ENCODE assay signal across 13 cellular contexts in the genomic region with DNA sequence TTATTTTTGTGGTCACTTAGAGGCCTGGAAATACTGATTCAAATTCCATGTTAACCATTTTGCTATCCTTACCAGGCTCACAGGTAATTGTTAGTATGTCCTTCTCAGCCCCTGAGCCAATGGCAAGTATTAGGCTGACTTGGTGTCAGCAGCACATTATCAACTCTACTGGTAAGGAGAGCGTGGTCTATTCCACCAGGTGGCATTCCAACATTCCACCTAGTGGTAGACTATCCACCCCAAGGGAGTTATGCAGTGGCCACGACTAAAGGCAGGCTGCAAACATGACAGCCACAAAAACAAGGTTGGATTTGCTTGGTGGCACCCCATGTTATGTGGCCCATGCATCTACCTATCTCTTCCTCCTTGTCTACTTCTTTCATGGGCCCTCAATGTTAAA. TPM values are rescaled to one million over a fixed set of nuclear protein-coding genes. Genes with fewer than 3 reads are reported as not detected.
DNase-seq lines count a peak whose midpoint lies in the region; ATAC-seq and TF ChIP-seq lines count a peak whose summit lies in the region.
"Had no signal": no experiment of that assay in that cellular context is flagged by ENCODE, and none has a peak within 500 bp of the region (broad histone marks: within the 10 kb centered on the region; RNA-seq: fewer than 3 reads in every experiment).

No MANE protein-coding gene starts in this region.

- H3K4me1 Mint-ChIP-seq in activated CD8-positive, alpha-beta memory T cell treated with anti-CD3 and anti-CD28 coated beads, Interleukin-2, amount 10 ng/mL, durations not matched to agents 7 days and 5 days: no peaks in the 10 kb centered on the region
- H3K4me1 Mint-ChIP-seq: activated CD4-positive, alpha-beta memory T cell treated with anti-CD3 and anti-CD28 coated beads, Interleukin-2, amount 10 ng/mL, durations not matched to agents 7 days and 5 days had no signal

- H3K4me3 ChIP-seq in epithelial cell of esophagus (ENCODE audit: low read length) (no peak overlapping the region), transverse colon (no peak overlapping the region)
- H3K4me3 ChIP-seq: adrenal gland had no signal

- WGBS in transverse colon (ENCODE audit: low coverage in 1 of 2), 2 donors: 46 to 50% methylated on average over 1 to 2 of the region's 2 CpGs

- DNase-seq in activated CD8-positive, alpha-beta memory T cell treated with anti-CD3 and anti-CD28 coated beads, Interleukin-2, amount 10 ng/mL, durations not matched to agents 7 days and 5 days: no peak
- DNase-seq in activated CD8-positive, alpha-beta memory T cell treated with anti-CD3 and anti-CD28 coated beads, Interleukin-2, amount 50 U/mL, for 48 hours: no peak
- DNase-seq in NCI-H69 (lab: John Stamatoyannopoulos, UW): peak; percentile 34
- DNase-seq in epithelial cell of esophagus (ENCODE audit: low read depth): peak; percentile 37
- peak; percentile 22 for DNase-seq in transverse colon
- DNase-seq in activated T-cell treated with anti-CD3 and anti-CD28 coated beads, Interleukin-2, amount 50 U/mL, for 48 hours: no peak
- DNase-seq in globus pallidus (ENCODE audit: low spot score): no peak
- DNase-seq in activated naive CD4-positive, alpha-beta T cell (lab: John Stamatoyannopoulos, UW): no peak
- DNase-seq: activated CD4-positive, alpha-beta memory T cell treated with anti-CD3 and anti-CD28 coated beads, Interleukin-2, amount 10 ng/mL, durations not matched to agents 7 days and 5 days; NCI-H446 treated with DMSO at 0.1 percent for 48 hours; stimulated activated CD4-positive, alpha-beta T cell treated with anti-CD3 and anti-CD28 coated beads, Interleukin-4, amount 100 ng/mL, for 1 hour had no signal

- H3K36me3 Mint-ChIP-seq in activated CD8-positive, alpha-beta memory T cell treated with anti-CD3 and anti-CD28 coated beads, Interleukin-2, amount 10 ng/mL, durations not matched to agents 7 days and 5 days: no peaks in the 10 kb centered on the region

- no peaks in the 10 kb centered on the region for H3K4me1 ChIP-seq in transverse colon
- H3K4me1 ChIP-seq: adrenal gland had no signal

- H3K27ac Mint-ChIP-seq in activated CD8-positive, alpha-beta memory T cell treated with anti-CD3 and anti-CD28 coated beads, Interleukin-2, amount 10 ng/mL, durations not matched to agents 7 days and 5 days: no peak overlapping the region
- H3K27ac Mint-ChIP-seq: activated CD4-positive, alpha-beta memory T cell treated with anti-CD3 and anti-CD28 coated beads, Interleukin-2, amount 10 ng/mL, durations not matched to agents 7 days and 5 days; T-helper 1 cell treated with Interleukin-12 subunit alpha and Interleukin-12 subunit beta and Interleukin-4 antibody, amounts not matched to agents 30 μg/mL and 1 μg/mL, for 36 hours had no signal

- in situ Hi-C loops in transverse colon (cut with MboI; ENCODE audit: low pct_ligation_motif_present in 1 of 4, low pct_unique_long_range_greater_than_20kb in 1 of 4, low sequenced_read_pairs in 3 of 4): loop anchor here in 1 of 4 donors (25.0 kb wide), 1 partner anchor 170 kb away; no protein-coding TSS in a partner anchor

- H3K27ac ChIP-seq in transverse colon: no peak overlapping the region
- H3K27ac ChIP-seq: adrenal gland had no signal

- H3K4me3 Mint-ChIP-seq in activated CD8-positive, alpha-beta memory T cell treated with anti-CD3 and anti-CD28 coated beads, Interleukin-2, amount 10 ng/mL, durations not matched to agents 7 days and 5 days: no peak overlapping the region
- H3K4me3 Mint-ChIP-seq: activated CD4-positive, alpha-beta memory T cell treated with anti-CD3 and anti-CD28 coated beads, Interleukin-2, amount 10 ng/mL, durations not matched to agents 7 days and 5 days; T-helper 1 cell treated with Interleukin-12 subunit alpha and Interleukin-12 subunit beta and Interleukin-4 antibody, amounts not matched to agents 30 μg/mL and 1 μg/mL, for 36 hours had no signal

- H3K9me3 ChIP-seq in transverse colon: no peaks in the 10 kb centered on the region
- H3K9me3 ChIP-seq: adrenal gland had no signal

- ATAC-seq in activated CD8-positive, alpha-beta memory T cell treated with anti-CD3 and anti-CD28 coated beads, Interleukin-2, amount 10 ng/mL, durations not matched to agents 7 days and 5 days: peak; percentile 16

- H3K9me3 Mint-ChIP-seq in activated CD8-positive, alpha-beta memory T cell treated with anti-CD3 and anti-CD28 coated beads, Interleukin-2, amount 10 ng/mL, durations not matched to agents 7 days and 5 days (ENCODE audit: low read depth): no peaks in the 10 kb centered on the region
- H3K9me3 Mint-ChIP-seq: activated CD4-positive, alpha-beta memory T cell treated with anti-CD3 and anti-CD28 coated beads, Interleukin-2, amount 10 ng/mL, durations not matched to agents 7 days and 5 days; T-helper 1 cell treated with Interleukin-12 subunit alpha and Interleukin-12 subunit beta and Interleukin-4 antibody, amounts not matched to agents 30 μg/mL and 1 μg/mL, for 36 hours had no signal

- peaks cover 4% of the 10 kb centered on the region for H3K27me3 Mint-ChIP-seq in activated CD8-positive, alpha-beta memory T cell treated with anti-CD3 and anti-CD28 coated beads, Interleukin-2, amount 10 ng/mL, durations not matched to agents 7 days and 5 days
- H3K27me3 Mint-ChIP-seq: activated CD4-positive, alpha-beta memory T cell treated with anti-CD3 and anti-CD28 coated beads, Interleukin-2, amount 10 ng/mL, durations not matched to agents 7 days and 5 days had no signal

- TF ChIP-seq POLR2A in transverse colon (IDR thresholded peaks at IDR 0.05): no peak

- no peak for TF ChIP-seq EP300 in transverse colon (IDR thresholded peaks at IDR 0.05; ENCODE audit: low read depth)

- peak; percentile 28 for TF ChIP-seq CTCF in epithelial cell of esophagus (IDR thresholded peaks at IDR 0.05; ENCODE audit: insufficient read depth, low read depth, low read length, missing control alignments)
- peak; percentile 11 to 62 (median 38) for TF ChIP-seq CTCF in transverse colon (IDR thresholded peaks at IDR 0.05)

- no peaks in the 10 kb centered on the region for H3K27me3 ChIP-seq in transverse colon
- H3K27me3 ChIP-seq: adrenal gland had no signal

- no peaks in the 10 kb centered on the region for H3K36me3 ChIP-seq in transverse colon
- H3K36me3 ChIP-seq: adrenal gland had no signal

- CTCF ChIA-PET in activated CD8-positive, alpha-beta memory T cell treated with anti-CD3 and anti-CD28 coated beads, Interleukin-2, amount 10 ng/mL, durations not matched to agents 7 days and 5 days (lab: Charles Lee): no interaction called here

- intact Hi-C loops in transverse colon (cut with DNase I; ENCODE audit: low total_unique reads): no loop called here

RNA-seq across cellular contexts. Expression of a gene that starts 31.8 kb away (rescaled TPM):
- 10 to 100 TPM; 47.4 to 47.8 TPM for total RNA-seq in activated CD8-positive, alpha-beta memory T cell treated with anti-CD3 and anti-CD28 coated beads, Interleukin-2, amount 10 ng/mL, durations not matched to agents 7 days and 5 days
- total RNA-seq in transverse colon: 100 to 1,000 TPM in 1 of 4 donors, 10 to 100 TPM in 3; 27.5 to 120 (median 75.9) TPM

RNA-seq across cellular contexts. Expression of a gene that starts 39.5 kb away (rescaled TPM):
- total RNA-seq in activated CD8-positive, alpha-beta memory T cell treated with anti-CD3 and anti-CD28 coated beads, Interleukin-2, amount 10 ng/mL, durations not matched to agents 7 days and 5 days: not detected
- total RNA-seq in transverse colon: under 1 TPM in 2 of 4 donors, not detected in 2; 0.27 to 0.79 TPM
- total RNA-seq: activated CD4-positive, alpha-beta memory T cell treated with anti-CD3 and anti-CD28 coated beads, Interleukin-2, amount 10 ng/mL, durations not matched to agents 7 days and 5 days had no signal

Comparison
In these comparisons a context has a peak if more than half of its experiments do, and no peak if none do; other contexts are left out.
1. DNase-seq: peak in NCI-H69 (single experiment), epithelial cell of esophagus (single experiment) and transverse colon (single experiment); none in activated CD8-positive, alpha-beta memory T cell treated with anti-CD3 and anti-CD28 coated beads, Interleukin-2, amount 10 ng/mL, durations not matched to agents 7 days and 5 days (single experiment), activated CD8-positive, alpha-beta memory T cell treated with anti-CD3 and anti-CD28 coated beads, Interleukin-2, amount 50 U/mL, for 48 hours (single experiment), activated T-cell treated with anti-CD3 and anti-CD28 coated beads, Interleukin-2, amount 50 U/mL, for 48 hours (0 of 2), globus pallidus (single experiment) and activated naive CD4-positive, alpha-beta T cell (0 of 4).